In genomic region chr13:27536361-27537101, GRCh38 we compare ENCODE assay signal across 10 cellular contexts.
"Had no signal": no experiment of that assay in that cellular context is flagged by ENCODE, and none has a peak within 500 bp of the region (broad histone marks: within the 10 kb centered on the region; RNA-seq: fewer than 3 reads in every experiment).

No MANE protein-coding gene starts in this region.

- H3K4me3 ChIP-seq: pancreas, stomach, thoracic aorta had no signal

- H3K27ac ChIP-seq: pancreas, stomach, thoracic aorta had no signal

- DNase-seq: activated CD8-positive, alpha-beta memory T cell treated with anti-CD3 and anti-CD28 coated beads for 24 hours; activated naive CD4-positive, alpha-beta T cell treated with anti-CD3 and anti-CD28 coated beads, Interleukin-2, amount 50 U/mL, for 16 hours; effector memory CD4-positive, alpha-beta T cell; left cardiac atrium; mesenchymal stem cell; pancreas; stimulated activated CD4-positive, alpha-beta T cell treated with anti-CD3 and anti-CD28 coated beads, Interleukin-4, amount 100 ng/mL, for 24 hours; stomach; T1000 had no signal

- H3K4me1 ChIP-seq: pancreas had no signal

- H3K36me3 ChIP-seq: pancreas, thoracic aorta had no signal

- H3K9me3 ChIP-seq: pancreas, stomach, thoracic aorta had no signal

- H3K27me3 ChIP-seq: pancreas, stomach had no signal
